25 cellular contexts compared by ENCODE assay signal in the genomic region with DNA sequence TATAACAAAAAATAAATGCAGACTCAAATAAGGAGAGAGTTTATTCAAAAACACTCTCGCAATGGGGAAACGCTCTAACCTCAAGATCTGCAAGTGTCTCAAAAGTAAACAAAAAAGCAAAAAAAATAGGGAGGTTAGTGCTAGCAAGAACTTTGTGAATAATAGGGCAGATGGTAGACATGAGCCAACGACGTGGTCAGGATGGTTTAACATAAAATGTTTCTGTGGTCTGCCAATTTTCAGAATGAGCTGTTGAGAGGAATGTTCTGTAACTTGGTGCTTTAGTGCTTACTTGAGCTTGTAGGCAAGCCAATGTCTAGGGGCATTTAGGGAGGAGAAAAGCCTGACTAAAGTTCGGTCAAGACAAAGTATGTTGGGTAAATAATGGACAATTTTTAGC.
"Had no signal": no experiment of that assay in that cellular context is flagged by ENCODE, and none has a peak within 500 bp of the region (broad histone marks: within the 10 kb centered on the region; RNA-seq: fewer than 3 reads in every experiment).

No MANE protein-coding gene starts in this region.

- H3K27me3 ChIP-seq: body of pancreas, Peyer's patch, SJCRH30 had no signal

- H3K4me1 ChIP-seq: body of pancreas, Peyer's patch, SJCRH30 had no signal

- H3K9me3 ChIP-seq: body of pancreas, SJCRH30, SK-N-SH had no signal

- H3K27ac ChIP-seq: body of pancreas, coronary artery, Peyer's patch, RWPE1, SJCRH30, VCaP had no signal

- H3K4me2 ChIP-seq: SK-N-SH had no signal

- H3K4me3 ChIP-seq: body of pancreas, coronary artery, Peyer's patch, SJCRH30 had no signal

- H3K36me3 ChIP-seq: Peyer's patch, SJCRH30 had no signal

- DNase-seq: activated CD4-positive, alpha-beta memory T cell treated with anti-CD3 and anti-CD28 coated beads, Interleukin-2, amount 10 ng/mL, durations not matched to agents 7 days and 5 days; activated CD4-positive, alpha-beta T cell treated with anti-CD3 and anti-CD28 coated beads for 36 hours; activated CD4-positive, alpha-beta T cell treated with anti-CD3 and anti-CD28 coated beads, Interleukin-2, amount 50 U/mL, for 1 hour; activated gamma-delta T cell; activated naive CD4-positive, alpha-beta T cell treated with anti-CD3 and anti-CD28 coated beads for 36 hours; activated T-cell treated with anti-CD3 and anti-CD28 coated beads for 4 hours; activated T-cell treated with anti-CD3 and anti-CD28 coated beads, Interleukin-2, amount 50 U/mL, for 48 hours; body of pancreas; central memory CD4-positive, alpha-beta T cell; NCI-H1092; NCI-H1417; NCI-H1930; NCI-H446; NCI-H524 treated with DMSO at 0.1 percent for 48 hours; NCI-H774; NK-92 treated with Interleukin-12 subunit alpha and Interleukin-12 subunit beta, amount 100 ng/mL, for 24 hours; Peyer's patch; Right ventricle myocardium superior; SJCRH30; SK-N-SH; T-helper 1 cell had no signal

- H3K9ac ChIP-seq: SK-N-SH had no signal

- H3K9me2 ChIP-seq: SK-N-SH had no signal

- ATAC-seq: activated CD4-positive, alpha-beta T cell treated with anti-CD3 and anti-CD28 coated beads for 36 hours; activated T-helper 17 cell treated with anti-CD3 and anti-CD28 coated beads, Interleukin-2, amount 50 U/mL, for 72 hours; body of pancreas had no signal
